ENCODE assay signal across 1 cellular context in genomic region chr1:154627247-154628121, GRCh38.
TF ChIP-seq lines count a peak whose summit lies in the region.

No MANE protein-coding gene starts in this region.

TF ChIP-seq in HepG2, 621 proteins besides CTCF, POLR2A, EP300 and RAD21 (continued from another document and continues in another):
- peak; percentile 90 for TF ChIP-seq UBTF (CRISPR knock-in tag; IDR thresholded peaks at IDR 0.05)
- peak; percentile 75 for TF ChIP-seq ONECUT2 (CRISPR knock-in tag; IDR thresholded peaks at IDR 0.05)
- TF ChIP-seq ZNF616 (CRISPR knock-in tag; IDR thresholded peaks at IDR 0.05; ENCODE audit: low read depth): no peak
- no peak for TF ChIP-seq DDIT3 (CRISPR knock-in tag; IDR thresholded peaks at IDR 0.05)
- TF ChIP-seq ZNF318 (CRISPR knock-in tag; IDR thresholded peaks at IDR 0.05): peak; percentile 29; the same call in 1 of the 2 replicates
- TF ChIP-seq ZFP90 (CRISPR knock-in tag; IDR thresholded peaks at IDR 0.05; ENCODE audit: borderline replicate concordance): no peak
- TF ChIP-seq ZBTB39 (CRISPR knock-in tag; IDR thresholded peaks at IDR 0.05): no peak
- TF ChIP-seq SNAPC4 (CRISPR knock-in tag; IDR thresholded peaks at IDR 0.05): no peak
- TF ChIP-seq FOXJ3 (CRISPR knock-in tag; IDR thresholded peaks at IDR 0.05; ENCODE audit: borderline replicate concordance): no peak
- no peak for TF ChIP-seq DBP (CRISPR knock-in tag; IDR thresholded peaks at IDR 0.05; ENCODE audit: not compliant biosample characterization)
- no peak for TF ChIP-seq NPAS2 (CRISPR knock-in tag; IDR thresholded peaks at IDR 0.05; ENCODE audit: borderline replicate concordance)
- no peak for TF ChIP-seq ZNF260 (CRISPR knock-in tag; IDR thresholded peaks at IDR 0.05; ENCODE audit: borderline replicate concordance, low read depth)
- no peak for TF ChIP-seq SRSF9 (IDR thresholded peaks at IDR 0.05; ENCODE audit: borderline replicate concordance, insufficient read depth, low read depth, low read length, poor library complexity, severe bottlenecking)
- no peak for TF ChIP-seq ZNF354B (CRISPR knock-in tag; IDR thresholded peaks at IDR 0.05)
- TF ChIP-seq NFYC (CRISPR knock-in tag; IDR thresholded peaks at IDR 0.05): no peak
- TF ChIP-seq RFX1 (IDR thresholded peaks at IDR 0.05): no peak
- no peak for TF ChIP-seq LBX2 (CRISPR knock-in tag; IDR thresholded peaks at IDR 0.05; ENCODE audit: borderline replicate concordance)
- TF ChIP-seq KAT2B (IDR thresholded peaks at IDR 0.05; ENCODE audit: borderline replicate concordance, low read depth, low read length): no peak
- TF ChIP-seq ZNF224 (CRISPR knock-in tag; IDR thresholded peaks at IDR 0.05): no peak; the same call in 1 of the 2 replicates
- TF ChIP-seq ETS1 (CRISPR knock-in tag; IDR thresholded peaks at IDR 0.05): no peak
- peak; percentile 88 for TF ChIP-seq MAX (IDR thresholded peaks at IDR 0.05)
- no peak for TF ChIP-seq AFF4 (CRISPR knock-in tag; IDR thresholded peaks at IDR 0.05)
- no peak for TF ChIP-seq ZNF773 (CRISPR knock-in tag; IDR thresholded peaks at IDR 0.05; ENCODE audit: borderline replicate concordance)
- no peak for TF ChIP-seq HOXD1 (CRISPR knock-in tag; IDR thresholded peaks at IDR 0.05)
- TF ChIP-seq ELF4 (CRISPR knock-in tag; IDR thresholded peaks at IDR 0.05; ENCODE audit: borderline replicate concordance): peak; percentile 50; the same call in 1 of the 2 replicates
- no peak for TF ChIP-seq ZNF569 (CRISPR knock-in tag; IDR thresholded peaks at IDR 0.05; ENCODE audit: borderline replicate concordance)
- TF ChIP-seq SAFB2 (CRISPR knock-in tag; IDR thresholded peaks at IDR 0.05; ENCODE audit: borderline replicate concordance, low read depth): no peak
- TF ChIP-seq ZNF256 (CRISPR knock-in tag; conservative IDR thresholded peaks at IDR 0.05): 0 out of 2 replicates have a peak, but pooled peaks have one; percentile 6
- no peak; the same call in 1 of the 2 replicates for TF ChIP-seq ZFP36L2 (CRISPR knock-in tag; IDR thresholded peaks at IDR 0.05)
